ENCODE assay signal across 11 cellular contexts in genomic region chr19:18559685-18560084, GRCh38. TPM values are rescaled to one million over a fixed set of nuclear protein-coding genes. Genes with fewer than 3 reads are reported as not detected.
DNase-seq lines count a peak whose midpoint lies in the region; ATAC-seq and TF ChIP-seq lines count a peak whose summit lies in the region.
"Had no signal": no experiment of that assay in that cellular context is flagged by ENCODE, and none has a peak within 500 bp of the region (broad histone marks: within the 10 kb centered on the region; RNA-seq: fewer than 3 reads in every experiment).

No MANE protein-coding gene starts in this region.

- H3K36me3 ChIP-seq in CD8-positive, alpha-beta memory T cell (ENCODE audit: insufficient read depth, low read length), result peaks cover 10% of the 10 kb centered on the region
- H3K36me3 ChIP-seq in OCI-LY1 (ENCODE audit: insufficient read depth, low read length) (peaks cover 30% of the 10 kb centered on the region), lower lobe of right lung (peaks cover 29% of the 10 kb centered on the region)

- no peaks in the 10 kb centered on the region for H3K9me3 ChIP-seq in CD8-positive, alpha-beta memory T cell (ENCODE audit: low read length)
- H3K9me3 ChIP-seq in OCI-LY1 (ENCODE audit: low read length) (no peaks in the 10 kb centered on the region), lower lobe of right lung (no peaks in the 10 kb centered on the region)

- TF ChIP-seq CTCF in OCI-LY1 (IDR thresholded peaks at IDR 0.05; ENCODE audit: low read length) (no peak), brain (conservative IDR thresholded peaks at IDR 0.05) (no peak), osteocyte (IDR thresholded peaks at IDR 0.05) (no peak), lower lobe of right lung (IDR thresholded peaks at IDR 0.05) (no peak)

- H3K36me3 Mint-ChIP-seq in CD8-positive, alpha-beta memory T cell, result peaks cover 0 to 41% (median 2%) of the 10 kb centered on the region in 3 donors
- H3K36me3 Mint-ChIP-seq in brain (peaks cover 25% of the 10 kb centered on the region), osteocyte (ENCODE audit: unreplicated experiment) (peaks cover 14% of the 10 kb centered on the region)

- no peaks in the 10 kb centered on the region for H3F3A ChIP-seq in OCI-LY1 (ENCODE audit: insufficient read depth, low read length)

- no peak for DNase-seq in CD8-positive, alpha-beta memory T cell
- no peak for DNase-seq in osteocyte (ENCODE audit: extremely low spot score, unreplicated experiment)
- DNase-seq in lower lobe of right lung, result no peak
- DNase-seq: DMS79 treated with DMSO at 0.1 percent for 48 hours; NCI-H345; Right ventricle myocardium superior; stimulated activated CD4-positive, alpha-beta T cell treated with anti-CD3 and anti-CD28 coated beads, Interleukin-12 subunit alpha, Interleukin-12 subunit beta, amount 100 ng/mL, for 4 hours had no signal

- H3K27ac Mint-ChIP-seq in CD8-positive, alpha-beta memory T cell, result peak overlapping the region in 7 of 8 donors; percentile 88 to 98 (median 98)
- H3K27ac Mint-ChIP-seq in brain (peak overlapping the region in 3 of 5 experiments; percentile 87 to 92 (median 89)), osteocyte (ENCODE audit: unreplicated experiment) (peak overlapping the region; percentile 92)

- no peaks in the 10 kb centered on the region for H3K9me3 Mint-ChIP-seq in CD8-positive, alpha-beta memory T cell
- H3K9me3 Mint-ChIP-seq in brain (peaks cover 0 to 2% (median 0%) of the 10 kb centered on the region in 5 experiments), osteocyte (ENCODE audit: unreplicated experiment) (no peaks in the 10 kb centered on the region)

- no peaks in the 10 kb centered on the region for H3K27me3 Mint-ChIP-seq in CD8-positive, alpha-beta memory T cell
- H3K27me3 Mint-ChIP-seq in brain (peaks cover 9% of the 10 kb centered on the region), osteocyte (ENCODE audit: unreplicated experiment) (no peaks in the 10 kb centered on the region)

- intact Hi-C loops in lower lobe of right lung (cut with DNase I), result no loop called here

- ATAC-seq in lower lobe of right lung (no peak), HG02973 (IDR thresholded peaks at IDR 0.05; ENCODE audit: unreplicated experiment) (no peak), GM21381 (IDR thresholded peaks at IDR 0.05; ENCODE audit: unreplicated experiment) (no peak)

- H3K27me3 ChIP-seq in CD8-positive, alpha-beta memory T cell (ENCODE audit: insufficient read depth, low read length, poor library complexity, severe bottlenecking), result no peaks in the 10 kb centered on the region
- H3K27me3 ChIP-seq in OCI-LY1 (ENCODE audit: insufficient read depth, low read length) (no peaks in the 10 kb centered on the region), lower lobe of right lung (ENCODE audit: low read depth) (no peaks in the 10 kb centered on the region)

- H3K27ac ChIP-seq in CD8-positive, alpha-beta memory T cell (ENCODE audit: low read depth, low read length), result no peak overlapping the region
- H3K27ac ChIP-seq in OCI-LY1 (ENCODE audit: low read depth, low read length, poor library complexity, severe bottlenecking) (no peak overlapping the region), lower lobe of right lung (no peak overlapping the region)

- peaks cover 18 to 34% (median 29%) of the 10 kb centered on the region in 3 donors for H3K4me1 Mint-ChIP-seq in CD8-positive, alpha-beta memory T cell
- H3K4me1 Mint-ChIP-seq in brain (peaks cover 19% of the 10 kb centered on the region), osteocyte (ENCODE audit: unreplicated experiment) (peaks cover 11% of the 10 kb centered on the region)

- H3K4me3 Mint-ChIP-seq in CD8-positive, alpha-beta memory T cell, result peak overlapping the region in 6 of 7 donors; percentile 48 to 93 (median 90)
- H3K4me3 Mint-ChIP-seq in brain (peak overlapping the region; percentile 88 to 94 (median 94)), osteocyte (ENCODE audit: unreplicated experiment) (no peak overlapping the region)

- peak overlapping the region; percentile 97 for H3K4me2 ChIP-seq in OCI-LY1 (ENCODE audit: low read length)

- H3K9me2 ChIP-seq in OCI-LY1 (ENCODE audit: low read depth, low read length), result no peaks in the 10 kb centered on the region

- peak overlapping the region; percentile 37; the same call in 1 of the 2 replicates for H3K9ac ChIP-seq in OCI-LY1 (ENCODE audit: low read length)

- no peak overlapping the region for H2AFZ ChIP-seq in OCI-LY1 (ENCODE audit: low read length)

- POLR2A ChIA-PET in CD8-positive, alpha-beta memory T cell (lab: Charles Lee), result interaction anchor here (2.5 kb wide), 1 partner anchor 29 kb away, joined by 16 read pairs; the partner anchor contains the start of gene REX1BD

- H3K79me2 ChIP-seq in OCI-LY1 (ENCODE audit: insufficient read depth, low read length), result peaks cover 13% of the 10 kb centered on the region

- CTCF ChIA-PET in CD8-positive, alpha-beta memory T cell (lab: Charles Lee), result interaction anchor here (1.3 to 1.8 kb wide), 2 partner anchors 38 to 86 kb away, joined by 3 to 4 read pairs; partner anchors contain the start of gene ELL

- H4K20me1 ChIP-seq in OCI-LY1 (ENCODE audit: insufficient read depth, low read length), result no peaks in the 10 kb centered on the region

- peaks cover 23% of the 10 kb centered on the region for H3K4me1 ChIP-seq in CD8-positive, alpha-beta memory T cell (ENCODE audit: insufficient read depth, low read length)
- H3K4me1 ChIP-seq in OCI-LY1 (ENCODE audit: insufficient read depth, low read length, severe bottlenecking) (peaks cover 25% of the 10 kb centered on the region), lower lobe of right lung (peaks cover 14% of the 10 kb centered on the region)

- H3K4me3 ChIP-seq in CD8-positive, alpha-beta memory T cell (ENCODE audit: low read length), result no peak overlapping the region
- H3K4me3 ChIP-seq in OCI-LY1 (ENCODE audit: low read depth, low read length, poor library complexity, severe bottlenecking) (peak overlapping the region; percentile 82), lower lobe of right lung (no peak overlapping the region)

RNA-seq across cellular contexts. Expression of gene KXD1, which starts 2.0 kb away (rescaled TPM):
- total RNA-seq in CD8-positive, alpha-beta memory T cell, result 100 to 1,000 TPM; 127 to 128 TPM
- 84.4 TPM for polyA plus RNA-seq in CD8-positive, alpha-beta memory T cell
- 93.5 TPM for polyA plus RNA-seq in brain (ENCODE audit: insufficient read depth, low read depth, low replicate concordance)
- total RNA-seq in osteocyte, result 66.5 and 70.6 TPM in 2 replicates
- total RNA-seq in lower lobe of right lung, result 71.9 TPM

RNA-seq across cellular contexts. Expression of gene UBA52, which starts 12.0 kb away (rescaled TPM):
- total RNA-seq in CD8-positive, alpha-beta memory T cell, result 1,000 to 10,000 TPM; 1,684 to 1,700 TPM
- polyA plus RNA-seq in CD8-positive, alpha-beta memory T cell, result 1,487 TPM
- 1,684 TPM for polyA plus RNA-seq in brain (ENCODE audit: insufficient read depth, low read depth, low replicate concordance)
- 1,032 and 1,081 TPM in 2 replicates for total RNA-seq in osteocyte
- total RNA-seq in lower lobe of right lung, result 884 TPM

RNA-seq across cellular contexts. Expression of gene FKBP8, which starts 16.3 kb away (rescaled TPM):
- total RNA-seq in CD8-positive, alpha-beta memory T cell, result 100 to 1,000 TPM; 161 to 170 TPM
- 138 TPM for polyA plus RNA-seq in CD8-positive, alpha-beta memory T cell
- polyA plus RNA-seq in brain (ENCODE audit: insufficient read depth, low read depth, low replicate concordance), result 673 TPM
- total RNA-seq in osteocyte, result 242 and 253 TPM in 2 replicates
- total RNA-seq in lower lobe of right lung, result 195 TPM

RNA-seq across cellular contexts. Expression of gene REX1BD, which starts 28.9 kb away (rescaled TPM):
- 100 to 1,000 TPM; 107 to 110 TPM for total RNA-seq in CD8-positive, alpha-beta memory T cell
- 169 TPM for polyA plus RNA-seq in CD8-positive, alpha-beta memory T cell
- 32.9 TPM for polyA plus RNA-seq in brain (ENCODE audit: insufficient read depth, low read depth, low replicate concordance)
- total RNA-seq in osteocyte, result 55.7 and 59.4 TPM in 2 replicates
- total RNA-seq in lower lobe of right lung, result 60.4 TPM

RNA-seq across cellular contexts. Expression of gene ELL, which starts 37.8 kb away (rescaled TPM):
- total RNA-seq in CD8-positive, alpha-beta memory T cell, result 10 to 100 TPM; 24.4 to 25.5 TPM
- polyA plus RNA-seq in CD8-positive, alpha-beta memory T cell, result 22.1 TPM
- 4.9 TPM for polyA plus RNA-seq in brain (ENCODE audit: insufficient read depth, low read depth, low replicate concordance)
- total RNA-seq in osteocyte (17.6 and 18.3 TPM in 2 replicates), lower lobe of right lung (19.7 TPM)
